22 cellular contexts compared by ENCODE assay signal in the genomic region with DNA sequence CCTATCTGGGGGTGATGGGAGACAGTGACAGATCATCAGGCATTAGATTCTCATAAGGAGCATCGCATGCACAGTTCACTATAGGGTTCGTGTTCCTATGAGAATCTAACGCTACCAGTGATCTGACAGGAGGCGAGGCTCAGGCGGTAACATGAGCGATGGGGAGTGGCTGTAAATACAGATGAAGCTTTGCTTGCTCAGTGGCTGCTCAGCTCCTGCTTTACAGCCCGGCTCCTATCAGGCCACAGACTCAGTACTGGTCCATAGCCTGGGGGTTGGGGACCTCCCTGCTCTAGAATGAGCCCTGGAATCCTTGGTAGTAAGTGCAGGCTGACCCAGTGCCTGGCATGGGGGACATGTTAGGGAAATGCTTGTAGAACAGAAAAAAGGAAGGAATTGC.
"Had no signal": no experiment of that assay in that cellular context is flagged by ENCODE, and none has a peak within 500 bp of the region (broad histone marks: within the 10 kb centered on the region; RNA-seq: fewer than 3 reads in every experiment).

No MANE protein-coding gene starts in this region.

- DNase-seq: kidney glomerular epithelial cell; left cardiac atrium; left ventricle myocardium superior; lower lobe of right lung; mammary epithelial cell; mesenchymal stem cell; naive thymus-derived CD8-positive, alpha-beta T cell; nucleus accumbens; pancreas; retina; right cardiac atrium; stimulated activated CD4-positive, alpha-beta T cell treated with anti-CD3 and anti-CD28 coated beads, Interleukin-4, amount 100 ng/mL, for 24 hours; stimulated activated naive CD4-positive, alpha-beta T cell treated with Interleukin-2 at 50 U/mL for 16 hours; stimulated activated naive CD8-positive, alpha-beta T cell treated with anti-CD3 and anti-CD28 coated beads, Interleukin-15, amount 100 ng/mL, for 72 hours; substantia nigra; uterus had no signal

- H3K36me3 ChIP-seq: lower lobe of right lung, pancreas, prostate gland, tibial nerve, uterus had no signal

- H3K9me3 ChIP-seq: lower lobe of right lung, pancreas, prostate gland, uterus had no signal

- H3K4me1 ChIP-seq: lower lobe of right lung, pancreas, prostate gland, tibial nerve, uterus had no signal

- H3K4me3 ChIP-seq: lower lobe of right lung, pancreas, prostate gland, skin epidermis, tibial nerve, uterus had no signal

- H3K27me3 ChIP-seq: pancreas, tibial nerve, uterus had no signal

- ATAC-seq: left cardiac atrium; left lobe of liver; left ventricle myocardium superior; lower lobe of right lung; naive thymus-derived CD8-positive, alpha-beta T cell; pancreas; right cardiac atrium; sciatic nerve; stimulated activated effector memory CD8-positive, alpha-beta T cell treated with anti-CD3 and anti-CD28 coated beads, Interleukin-12 subunit alpha, Interleukin-12 subunit beta, amount 100 ng/mL, for 72 hours; stimulated activated naive CD8-positive, alpha-beta T cell treated with anti-CD3 and anti-CD28 coated beads, Interleukin-15, amount 100 ng/mL, for 72 hours had no signal

- H3K27ac ChIP-seq: lower lobe of right lung, pancreas, prostate gland, skin epidermis, tibial nerve, uterus had no signal
